ENCODE assay signal across 8 cellular contexts in the genomic region with DNA sequence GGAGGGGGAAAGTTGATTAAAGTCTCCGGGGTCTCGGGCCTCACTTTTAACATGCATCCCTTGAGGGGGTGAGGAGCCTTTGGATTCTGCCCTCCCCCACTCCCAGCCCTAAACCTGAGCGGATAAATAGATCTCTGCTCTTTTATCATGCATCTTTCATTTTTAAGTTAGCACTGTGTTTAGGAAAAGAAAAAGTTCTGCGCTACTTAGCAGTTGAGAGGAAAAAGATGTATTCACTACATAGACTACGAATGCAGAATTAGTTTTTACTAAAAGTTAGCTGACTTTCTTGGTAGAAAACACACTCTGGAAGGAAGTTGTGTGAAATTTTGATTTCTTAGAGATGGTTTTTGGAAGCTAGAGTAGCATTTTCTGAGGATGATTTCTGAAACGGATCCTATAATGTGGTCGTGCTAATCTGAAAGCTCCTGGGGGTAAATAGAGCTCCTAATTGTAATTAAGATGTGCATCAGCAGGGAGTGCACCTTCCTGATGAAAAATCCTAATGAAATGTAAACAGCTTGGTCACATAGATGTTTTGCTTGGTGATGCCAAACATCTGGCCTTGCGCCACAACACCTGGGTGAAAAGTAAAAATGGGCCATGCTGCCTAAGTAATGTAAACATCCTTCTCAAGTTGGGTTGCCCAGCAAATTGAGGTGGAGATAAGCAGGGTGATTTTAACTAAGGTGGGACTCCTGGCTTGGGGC. TPM values are rescaled to one million over a fixed set of nuclear protein-coding genes. Genes with fewer than 3 reads are reported as not detected.
A peak's percentile ranks its signal among the peaks of the same experiment; 100 is the strongest.
DNase-seq lines count a peak whose midpoint lies in the region; TF ChIP-seq lines count a peak whose summit lies in the region.

No MANE protein-coding gene starts in this region.

- no peak for TF ChIP-seq POLR2A in spleen (IDR thresholded peaks at IDR 0.05)

- peaks cover 1% of the 10 kb centered on the region for H3K36me3 Mint-ChIP-seq in activated T-helper 1 cell treated with anti-CD3 and anti-CD28 coated beads, Interleukin-12 subunit alpha, Interleukin-12 subunit beta, Interleukin-2, Interleukin-4 antibody, amounts not matched to agents 30 ng/mL and 10 ng/mL and 1 ng/mL, durations not matched to agents 14 hours and 24 hours and 36 hours (ENCODE audit: low read depth)

- H3K4me3 ChIP-seq in iPS-15b (ENCODE audit: low read depth, low read length): peak overlapping the region; percentile 79
- H3K4me3 ChIP-seq in spleen: peak overlapping the region; percentile 49 to 84 (median 63)

- WGBS in spleen, 5 donors: 36 to 47% (median 45%) methylated on average over 8 of the region's 8 CpGs

- no peak for TF ChIP-seq CTCF in spleen (IDR thresholded peaks at IDR 0.05 in 8 of 11, conservative IDR thresholded peaks at IDR 0.05 in 3 of 11)

- H3K4me1 ChIP-seq in iPS-15b (ENCODE audit: control insufficient read depth, insufficient read depth, low read length) (peaks cover 55% of the 10 kb centered on the region), spleen (peaks cover 0 to 47% (median 27%) of the 10 kb centered on the region in 6 donors)

- peak overlapping the region; percentile 40 for H3K4me3 Mint-ChIP-seq in activated T-helper 1 cell treated with anti-CD3 and anti-CD28 coated beads, Interleukin-12 subunit alpha, Interleukin-12 subunit beta, Interleukin-2, Interleukin-4 antibody, amounts not matched to agents 30 ng/mL and 10 ng/mL and 1 ng/mL, durations not matched to agents 14 hours and 24 hours and 36 hours

- H3K27me3 Mint-ChIP-seq in activated T-helper 1 cell treated with anti-CD3 and anti-CD28 coated beads, Interleukin-12 subunit alpha, Interleukin-12 subunit beta, Interleukin-2, Interleukin-4 antibody, amounts not matched to agents 30 ng/mL and 10 ng/mL and 1 ng/mL, durations not matched to agents 14 hours and 24 hours and 36 hours (ENCODE audit: insufficient read depth): peaks cover 69% of the 10 kb centered on the region

- peak overlapping the region; percentile 1 for H3K9ac ChIP-seq in iPS-15b (ENCODE audit: low read depth, low read length)

- H3K27me3 ChIP-seq in iPS-15b (ENCODE audit: control insufficient read depth, insufficient read depth, low read length): no peaks in the 10 kb centered on the region
- H3K27me3 ChIP-seq in spleen (replicated peaks in 1 of 7): peaks cover 0 to 62% (median 26%) of the 10 kb centered on the region in 7 donors

- intact Hi-C loops in activated T-helper 1 cell treated with anti-CD3 and anti-CD28 coated beads, Interleukin-12 subunit alpha, Interleukin-12 subunit beta, Interleukin-2, Interleukin-4 antibody, amounts not matched to agents 30 ng/mL and 10 ng/mL and 1 ng/mL, durations not matched to agents 14 hours and 24 hours and 36 hours (cut with micrococcal nuclease): loop anchor here (10.0 kb wide), 3 partner anchors 181 to 469 kb away; partner anchors contain the start of gene PGM1
- intact Hi-C loops in spleen (cut with DNase I; ENCODE audit: low total_unique reads): loop anchor here (10.0 kb wide), 1 partner anchor 139 kb away; no protein-coding TSS in a partner anchor

- no peaks in the 10 kb centered on the region for H3K9me3 ChIP-seq in iPS-15b (ENCODE audit: control insufficient read depth, insufficient read depth, low read length)
- no peaks in the 10 kb centered on the region for H3K9me3 ChIP-seq in spleen

- H3K27ac ChIP-seq in spleen: peak overlapping the region in 3 of 8 donors; percentile 84 to 86 (median 85)

- no peak overlapping the region for H3K27ac Mint-ChIP-seq in activated T-helper 1 cell treated with anti-CD3 and anti-CD28 coated beads, Interleukin-12 subunit alpha, Interleukin-12 subunit beta, Interleukin-2, Interleukin-4 antibody, amounts not matched to agents 30 ng/mL and 10 ng/mL and 1 ng/mL, durations not matched to agents 14 hours and 24 hours and 36 hours

- peak; percentile 14 for DNase-seq in NCI-H2196 (lab: John Stamatoyannopoulos, UW; ENCODE audit: unreplicated experiment)
- DNase-seq in NCI-H2196 treated with DMSO at 0.1 percent for 48 hours (lab: John Stamatoyannopoulos, UW; ENCODE audit: unreplicated experiment): no peak
- DNase-seq in activated T-helper 1 cell treated with anti-CD3 and anti-CD28 coated beads, Interleukin-12 subunit alpha, Interleukin-12 subunit beta, Interleukin-2, Interleukin-4 antibody, amounts not matched to agents 30 ng/mL and 10 ng/mL and 1 ng/mL, durations not matched to agents 14 hours and 24 hours and 36 hours (ENCODE audit: low spot score): no peak
- DNase-seq in spleen: no peak
- no peak for DNase-seq in NCI-H1930 (lab: John Stamatoyannopoulos, UW)
- DNase-seq in midbrain (lab: John Stamatoyannopoulos, UW): no peak
- no peak for DNase-seq in AG08396 (ENCODE audit: low spot score)

- no peaks in the 10 kb centered on the region for H3K36me3 ChIP-seq in iPS-15b (ENCODE audit: control insufficient read depth, insufficient read depth, low read length)
- H3K36me3 ChIP-seq in spleen: no peaks in the 10 kb centered on the region

- H3K9me3 Mint-ChIP-seq in activated T-helper 1 cell treated with anti-CD3 and anti-CD28 coated beads, Interleukin-12 subunit alpha, Interleukin-12 subunit beta, Interleukin-2, Interleukin-4 antibody, amounts not matched to agents 30 ng/mL and 10 ng/mL and 1 ng/mL, durations not matched to agents 14 hours and 24 hours and 36 hours: no peaks in the 10 kb centered on the region

- peaks cover 22% of the 10 kb centered on the region for H3K4me1 Mint-ChIP-seq in activated T-helper 1 cell treated with anti-CD3 and anti-CD28 coated beads, Interleukin-12 subunit alpha, Interleukin-12 subunit beta, Interleukin-2, Interleukin-4 antibody, amounts not matched to agents 30 ng/mL and 10 ng/mL and 1 ng/mL, durations not matched to agents 14 hours and 24 hours and 36 hours (ENCODE audit: low read depth)

RNA-seq across cellular contexts. Expression of gene ROR1, which starts 1.8 kb away (rescaled TPM):
- total RNA-seq in activated T-helper 1 cell treated with anti-CD3 and anti-CD28 coated beads, Interleukin-12 subunit alpha, Interleukin-12 subunit beta, Interleukin-2, Interleukin-4 antibody, amounts not matched to agents 30 ng/mL and 10 ng/mL and 1 ng/mL, durations not matched to agents 14 hours and 24 hours and 36 hours: 0.05 TPM in 1 of 2 replicates, not detected in the other
- total RNA-seq in spleen: 10 to 100 TPM in 2 of 7 donors, 1 to 10 TPM in 5; 4.6 to 12.3 (median 8.2) TPM
- polyA plus RNA-seq in spleen: under 1 TPM; 0.43 to 0.61 (median 0.47) TPM
